In genomic region chr12:132311201-132311915, GRCh38 we compare ENCODE assay signal across 19 cellular contexts. TPM values are rescaled to one million over a fixed set of nuclear protein-coding genes. Genes with fewer than 3 reads are reported as not detected.
DNase-seq lines count a peak whose midpoint lies in the region; ATAC-seq and TF ChIP-seq lines count a peak whose summit lies in the region.
"Had no signal": no experiment of that assay in that cellular context is flagged by ENCODE, and none has a peak within 500 bp of the region (broad histone marks: within the 10 kb centered on the region; RNA-seq: fewer than 3 reads in every experiment).

No MANE protein-coding gene starts in this region.

- H3K23ac ChIP-seq in trophoblast cell (ENCODE audit: low read length), result no peak overlapping the region

- intact Hi-C loops in Right ventricle myocardium superior (cut with DNase I) (no loop called here), heart right ventricle (cut with DNase I) (no loop called here), aorta (cut with DNase I) (no loop called here), breast epithelium (cut with DNase I; ENCODE audit: low total_unique reads) (no loop called here)

- H2BK12ac ChIP-seq in trophoblast cell (ENCODE audit: low read length), result no peak overlapping the region

- H3K27ac ChIP-seq in heart right ventricle (no peak overlapping the region), cingulate gyrus (ENCODE audit: low read depth, low read length) (peak overlapping the region; percentile 8), trophoblast cell (ENCODE audit: low read depth, low read length) (no peak overlapping the region), aorta (ENCODE audit: low read depth in 1 of 2, low read length in 2 of 2) (no peak overlapping the region), breast epithelium (no peak overlapping the region)
- H3K27ac ChIP-seq: SK-N-MC had no signal

- H3K4me1 ChIP-seq in heart right ventricle (no peaks in the 10 kb centered on the region), trophoblast cell (ENCODE audit: control insufficient read depth in 1 of 2, insufficient read depth in 2 of 2, low read length in 2 of 2) (no peaks in the 10 kb centered on the region), aorta (ENCODE audit: control insufficient read depth in 1 of 2, insufficient read depth in 2 of 2, low read length in 2 of 2) (no peaks in the 10 kb centered on the region), breast epithelium (no peaks in the 10 kb centered on the region)

- ATAC-seq in Right ventricle myocardium superior (ENCODE audit: poor library complexity), result no peak
- ATAC-seq in heart right ventricle, result no peak
- ATAC-seq in aorta (ENCODE audit: low FRiP score), result no peak

- H3K4me2 ChIP-seq in trophoblast cell (ENCODE audit: low read length), result no peak overlapping the region

- H3K9ac ChIP-seq in trophoblast cell (ENCODE audit: low read length), result no peak overlapping the region

- no peak for TF ChIP-seq POLR2A in breast epithelium (IDR thresholded peaks at IDR 0.05)

- H3K79me2 ChIP-seq in trophoblast cell (ENCODE audit: control insufficient read depth, insufficient read depth, low read length, poor library complexity), result no peaks in the 10 kb centered on the region

- WGBS in heart right ventricle, 2 donors, result 82 to 84% methylated on average over 17 of the region's 17 CpGs
- WGBS in trophoblast cell (ENCODE audit: extremely low coverage, insufficient coverage, insufficient read length), result no CpG with 5 or more reads among the region's 17 CpGs
- WGBS in aorta, 2 donors, result 84 to 89% methylated on average over 17 of the region's 17 CpGs

- H2AK5ac ChIP-seq in trophoblast cell (ENCODE audit: low read length), result no peak overlapping the region

- H3K4me3 ChIP-seq in heart right ventricle, result no peak overlapping the region
- peak overlapping the region; percentile 4 for H3K4me3 ChIP-seq in trophoblast cell (ENCODE audit: low read depth, low read length)
- no peak overlapping the region for H3K4me3 ChIP-seq in aorta (ENCODE audit: low read length in 2 of 2)
- no peak overlapping the region for H3K4me3 ChIP-seq in breast epithelium
- H3K4me3 ChIP-seq: MG63, SK-N-MC had no signal

- no peak overlapping the region for H3K18ac ChIP-seq in trophoblast cell (ENCODE audit: low read length)

- no peak overlapping the region for H4K12ac ChIP-seq in trophoblast cell (ENCODE audit: low read depth, low read length)

- H3K14ac ChIP-seq in trophoblast cell (ENCODE audit: low read length), result no peak overlapping the region

- no peak for TF ChIP-seq CTCF in heart right ventricle (IDR thresholded peaks at IDR 0.05)
- no peak for TF ChIP-seq CTCF in breast epithelium (IDR thresholded peaks at IDR 0.05)

- H3K4ac ChIP-seq in trophoblast cell (ENCODE audit: low read depth, low read length), result no peak overlapping the region

- no peak overlapping the region for H4K8ac ChIP-seq in trophoblast cell (ENCODE audit: low read depth, low read length)

- no peaks in the 10 kb centered on the region for H3K79me1 ChIP-seq in trophoblast cell (ENCODE audit: low read length)

- no peak overlapping the region for H2BK5ac ChIP-seq in trophoblast cell (ENCODE audit: low read depth, low read length, poor library complexity)

- DNase-seq in Right ventricle myocardium superior, result peak; percentile 19
- DNase-seq in heart right ventricle, result no peak
- no peak for DNase-seq in trophoblast cell
- DNase-seq in aorta, result peak; percentile 25 to 68
- no peak for DNase-seq in activated naive CD4-positive, alpha-beta T cell (lab: John Stamatoyannopoulos, UW)
- DNase-seq in breast epithelium (ENCODE audit: low spot score in 2 of 2), result no peak
- DNase-seq: CD4-positive, alpha-beta T cell; GOT3; HCEC 1CT; KG1; MG63; NCI-H2029; NCI-H446 treated with DMSO at 0.1 percent for 48 hours; NCI-H526; RPMI8226; SIG-M5 had no signal

- H3K9me3 ChIP-seq in heart right ventricle, result peaks cover 0 to 35% (median 16%) of the 10 kb centered on the region in 11 donors
- peaks cover 19% of the 10 kb centered on the region for H3K9me3 ChIP-seq in trophoblast cell (ENCODE audit: insufficient read depth, low read depth, low read length)
- H3K9me3 ChIP-seq in aorta (ENCODE audit: control insufficient read depth, low read length), result peaks cover 13% of the 10 kb centered on the region
- peaks cover 24 to 28% of the 10 kb centered on the region in 2 donors for H3K9me3 ChIP-seq in breast epithelium

- H2AFZ ChIP-seq in trophoblast cell (ENCODE audit: insufficient read depth, low read length, poor library complexity), result no peak overlapping the region

- H2BK120ac ChIP-seq in trophoblast cell (ENCODE audit: insufficient read depth, low read length, poor library complexity), result no peak overlapping the region

- H4K91ac ChIP-seq in trophoblast cell (ENCODE audit: low read depth, low read length), result no peak overlapping the region

- H3K27me3 ChIP-seq in heart right ventricle (peaks cover 0 to 27% (median 9%) of the 10 kb centered on the region in 7 donors), trophoblast cell (ENCODE audit: insufficient read depth, low read length) (no peaks in the 10 kb centered on the region), aorta (ENCODE audit: control insufficient read depth in 1 of 2, insufficient read depth in 2 of 2, low read length in 1 of 2) (no peaks in the 10 kb centered on the region), breast epithelium (peaks cover 0 to 41% of the 10 kb centered on the region in 2 donors)

- no peaks in the 10 kb centered on the region for H3K36me3 ChIP-seq in heart right ventricle
- H3K36me3 ChIP-seq in trophoblast cell (ENCODE audit: control insufficient read depth in 1 of 2, insufficient read depth in 2 of 2, low read length in 2 of 2), result no peaks in the 10 kb centered on the region
- no peaks in the 10 kb centered on the region for H3K36me3 ChIP-seq in aorta (ENCODE audit: control insufficient read depth in 1 of 2, insufficient read depth in 2 of 2, low read length in 1 of 2)
- no peaks in the 10 kb centered on the region for H3K36me3 ChIP-seq in breast epithelium
- H3K36me3 ChIP-seq: MG63 had no signal

RNA-seq across cellular contexts. Expression of gene GALNT9, which starts 18.0 kb away (rescaled TPM):
- not detected for total RNA-seq in Right ventricle myocardium superior
- under 1 TPM in 1 of 10 donors, not detected in 9; 0.19 TPM for total RNA-seq in heart right ventricle
- polyA plus RNA-seq in heart right ventricle, result under 1 TPM in 1 of 2 donors, not detected in 1; 0.01 TPM
- polyA plus RNA-seq in trophoblast cell (2013), result 0.03 TPM in 1 of 2 replicates, not detected in the other
- total RNA-seq in aorta, result under 1 TPM; 0.62 to 0.84 TPM
- polyA plus RNA-seq in aorta, result not detected
- 1 to 10 TPM in 1 of 3 donors, not detected in 2; 2.9 TPM for total RNA-seq in breast epithelium
- total RNA-seq: CD4-positive, alpha-beta T cell had no signal
- polyA plus RNA-seq: BJ had no signal

Comparison
In these comparisons a context has a peak if more than half of its experiments do, and no peak if none do; other contexts are left out.
1. DNase-seq: peak in Right ventricle myocardium superior (single experiment) and aorta (2 of 2); none in heart right ventricle (0 of 2), trophoblast cell (0 of 2), activated naive CD4-positive, alpha-beta T cell (0 of 4) and breast epithelium (0 of 2).